ENCODE assay signal across 12 cellular contexts in genomic region chr10:131978851-131979250, GRCh38. TPM values are rescaled to one million over a fixed set of nuclear protein-coding genes. Genes with fewer than 3 reads are reported as not detected.
A peak's percentile ranks its signal among the peaks of the same experiment; 100 is the strongest.
DNase-seq lines count a peak whose midpoint lies in the region; ATAC-seq, FAIRE-seq and TF ChIP-seq lines count a peak whose summit lies in the region.
"Had no signal": no experiment of that assay in that cellular context is flagged by ENCODE, and none has a peak within 500 bp of the region (broad histone marks: within the 10 kb centered on the region; RNA-seq: fewer than 3 reads in every experiment).

No MANE protein-coding gene starts in this region.

- peaks cover 74% of the 10 kb centered on the region for H3K4me1 Mint-ChIP-seq in activated naive CD4-positive, alpha-beta T cell treated with anti-CD3 and anti-CD28 coated beads, Interleukin-2, amount 10 ng/mL, durations not matched to agents 7 days and 5 days
- H3K4me1 Mint-ChIP-seq in T-helper 17 cell, result peaks cover 42% of the 10 kb centered on the region
- H3K4me1 Mint-ChIP-seq in stimulated activated effector memory CD8-positive, alpha-beta T cell treated with anti-CD3 and anti-CD28 coated beads, Interleukin-12 subunit alpha, Interleukin-12 subunit beta, amount 100 ng/mL, for 72 hours, result peaks cover 64% of the 10 kb centered on the region

- H3K4me1 ChIP-seq in small intestine (ENCODE audit: control insufficient read depth in 2 of 2, insufficient read depth in 1 of 2, low read depth in 1 of 2, low read length in 1 of 2), result no peaks in the 10 kb centered on the region

- H3K9me3 ChIP-seq in T-helper 17 cell (ENCODE audit: control insufficient read depth, low read length, poor library complexity, severe bottlenecking) (no peaks in the 10 kb centered on the region), small intestine (ENCODE audit: control insufficient read depth, low read depth) (no peaks in the 10 kb centered on the region)

- H3K4me3 ChIP-seq in epithelial cell of proximal tubule (ENCODE audit: low read depth, low read length) (peak overlapping the region; percentile 93), small intestine (ENCODE audit: low read depth in 1 of 2, low read length in 2 of 2) (no peak overlapping the region)

- H3K27me3 ChIP-seq in small intestine (ENCODE audit: control insufficient read depth in 2 of 2, insufficient read depth in 2 of 2, low read length in 2 of 2), result peaks cover 0 to 2% of the 10 kb centered on the region in 2 donors

- no peaks in the 10 kb centered on the region for H3K9me3 Mint-ChIP-seq in activated naive CD4-positive, alpha-beta T cell treated with anti-CD3 and anti-CD28 coated beads, Interleukin-2, amount 10 ng/mL, durations not matched to agents 7 days and 5 days
- H3K9me3 Mint-ChIP-seq in stimulated activated effector memory CD8-positive, alpha-beta T cell treated with anti-CD3 and anti-CD28 coated beads, Interleukin-12 subunit alpha, Interleukin-12 subunit beta, amount 100 ng/mL, for 72 hours, result no peaks in the 10 kb centered on the region

- CTCF ChIA-PET in activated naive CD4-positive, alpha-beta T cell treated with anti-CD3 and anti-CD28 coated beads, Interleukin-2, amount 10 ng/mL, durations not matched to agents 7 days and 5 days (lab: Charles Lee), result interaction anchor here (0.9 to 1.0 kb wide), 2 partner anchors 64 to 93 kb away, joined by 3 to 4 read pairs; no protein-coding TSS in a partner anchor

- ATAC-seq in T-helper 17 cell, result no peak
- no peak for ATAC-seq in stimulated activated effector memory CD8-positive, alpha-beta T cell treated with anti-CD3 and anti-CD28 coated beads, Interleukin-12 subunit alpha, Interleukin-12 subunit beta, amount 100 ng/mL, for 72 hours

- no peak for FAIRE-seq in small intestine (lab: Jason Lieb, UNC)

- no peak for DNase-seq in activated naive CD4-positive, alpha-beta T cell treated with anti-CD3 and anti-CD28 coated beads, Interleukin-2, amount 10 ng/mL, durations not matched to agents 7 days and 5 days
- DNase-seq in activated naive CD4-positive, alpha-beta T cell treated with Interleukin-2 at 50 U/mL for 16 hours, result no peak
- DNase-seq in T-helper 17 cell (no peak), epithelial cell of proximal tubule (ENCODE audit: low read depth) (no peak), small intestine (no peak), NCI-H187 treated with DMSO at 0.1 percent for 48 hours (lab: John Stamatoyannopoulos, UW) (no peak)
- no peak for DNase-seq in stimulated activated effector memory CD8-positive, alpha-beta T cell treated with anti-CD3 and anti-CD28 coated beads, Interleukin-12 subunit alpha, Interleukin-12 subunit beta, amount 100 ng/mL, for 72 hours (ENCODE audit: low spot score in 2 of 2)
- no peak for DNase-seq in NK-92 treated with Interleukin-12 subunit alpha and Interleukin-12 subunit beta, amount 100 ng/mL, for 24 hours (lab: John Stamatoyannopoulos, UW)
- DNase-seq: GDM1, NCI-H1417, NCI-H82, SW 1271 had no signal

- H3K27me3 Mint-ChIP-seq in activated naive CD4-positive, alpha-beta T cell treated with anti-CD3 and anti-CD28 coated beads, Interleukin-2, amount 10 ng/mL, durations not matched to agents 7 days and 5 days, result peaks cover 18% of the 10 kb centered on the region
- H3K27me3 Mint-ChIP-seq in T-helper 17 cell, result no peaks in the 10 kb centered on the region

- no peaks in the 10 kb centered on the region for H3K36me3 ChIP-seq in small intestine (ENCODE audit: control insufficient read depth in 2 of 2, insufficient read depth in 2 of 2, low read length in 2 of 2)

- H3K36me3 Mint-ChIP-seq in activated naive CD4-positive, alpha-beta T cell treated with anti-CD3 and anti-CD28 coated beads, Interleukin-2, amount 10 ng/mL, durations not matched to agents 7 days and 5 days, result peaks cover 56% of the 10 kb centered on the region
- no peaks in the 10 kb centered on the region for H3K36me3 Mint-ChIP-seq in T-helper 17 cell (ENCODE audit: low read depth)
- H3K36me3 Mint-ChIP-seq in stimulated activated effector memory CD8-positive, alpha-beta T cell treated with anti-CD3 and anti-CD28 coated beads, Interleukin-12 subunit alpha, Interleukin-12 subunit beta, amount 100 ng/mL, for 72 hours, result peaks cover 91% of the 10 kb centered on the region

- H3K4me3 Mint-ChIP-seq in activated naive CD4-positive, alpha-beta T cell treated with anti-CD3 and anti-CD28 coated beads, Interleukin-2, amount 10 ng/mL, durations not matched to agents 7 days and 5 days, result peak overlapping the region; percentile 79
- H3K4me3 Mint-ChIP-seq in T-helper 17 cell, result no peak overlapping the region
- peak overlapping the region; percentile 74 for H3K4me3 Mint-ChIP-seq in stimulated activated effector memory CD8-positive, alpha-beta T cell treated with anti-CD3 and anti-CD28 coated beads, Interleukin-12 subunit alpha, Interleukin-12 subunit beta, amount 100 ng/mL, for 72 hours

- 63 to 87% (median 63%) methylated on average over 6 of the region's 6 CpGs for WGBS in small intestine, 3 donors

- peak overlapping the region; percentile 67 for H3K27ac Mint-ChIP-seq in activated naive CD4-positive, alpha-beta T cell treated with anti-CD3 and anti-CD28 coated beads, Interleukin-2, amount 10 ng/mL, durations not matched to agents 7 days and 5 days
- peak overlapping the region; percentile 74 for H3K27ac Mint-ChIP-seq in T-helper 17 cell
- H3K27ac Mint-ChIP-seq in stimulated activated effector memory CD8-positive, alpha-beta T cell treated with anti-CD3 and anti-CD28 coated beads, Interleukin-12 subunit alpha, Interleukin-12 subunit beta, amount 100 ng/mL, for 72 hours, result peak overlapping the region; percentile 79

- H3K27ac ChIP-seq in small intestine (ENCODE audit: low read depth in 1 of 2, low read length in 1 of 2), result no peak overlapping the region

- TF ChIP-seq CTCF in epithelial cell of proximal tubule (conservative IDR thresholded peaks at IDR 0.05; ENCODE audit: low read depth, low read length), result no peak

RNA-seq across cellular contexts. Expression of gene BNIP3, which starts 2.9 kb away (rescaled TPM):
- total RNA-seq in T-helper 17 cell, result 10 to 100 TPM; 12.7 to 22.0 TPM
- total RNA-seq in epithelial cell of proximal tubule, result 123 and 463 TPM in 2 replicates
- 10 to 100 TPM; 12.2 to 21.9 (median 13.7) TPM for polyA plus RNA-seq in small intestine
